Comparison of ENCODE assay signal across 1 cellular context in the genomic region with DNA sequence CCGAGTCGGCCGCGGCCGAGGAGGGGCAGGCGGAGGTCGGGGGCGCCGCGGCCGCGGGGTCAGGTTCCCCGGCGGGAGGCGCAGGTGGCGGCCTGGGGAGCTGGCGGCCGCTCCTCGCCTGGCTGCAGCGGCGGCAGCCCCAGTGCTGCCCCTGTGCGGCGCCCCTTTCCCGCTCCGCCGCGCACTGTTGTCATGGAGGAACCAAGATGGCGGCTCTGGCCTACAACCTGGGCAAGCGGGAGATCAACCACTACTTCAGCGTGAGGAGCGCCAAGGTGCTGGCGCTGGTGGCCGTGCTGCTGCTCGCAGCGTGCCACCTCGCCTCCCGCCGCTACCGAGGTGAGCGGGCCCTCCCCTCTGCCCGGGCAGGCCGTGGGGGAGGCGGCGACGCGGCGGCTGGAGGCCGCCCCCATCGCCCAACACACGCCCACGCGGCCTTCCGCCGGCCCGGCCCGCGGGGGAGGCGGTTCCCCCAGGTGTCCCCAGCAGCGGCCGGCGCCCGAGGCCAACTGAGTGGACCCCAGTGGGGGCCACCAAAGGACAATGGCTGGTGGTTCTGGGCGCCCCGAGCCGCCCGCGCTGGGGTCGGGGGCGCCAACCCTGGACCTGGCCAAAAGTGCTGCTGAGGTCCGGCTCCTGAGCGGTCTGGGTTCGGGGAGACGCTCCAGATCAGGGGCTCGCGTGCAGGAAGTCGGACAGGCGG.
TF ChIP-seq lines count a peak whose summit lies in the region.

No MANE protein-coding gene starts in this region.

TF ChIP-seq in K562, 482 proteins besides CTCF, POLR2A, EP300 and RAD21 (continued from another document and continues in another):
- peak; percentile 91 for TF ChIP-seq RB1 (IDR thresholded peaks at IDR 0.05; ENCODE audit: low read depth)
- TF ChIP-seq FOXM1 (IDR thresholded peaks at IDR 0.05; ENCODE audit: low read depth) = no peak
- TF ChIP-seq FOXM1 (CRISPR knock-in tag; IDR thresholded peaks at IDR 0.05; ENCODE audit: low read depth) = peak; percentile 85; the same call in 1 of the 2 replicates
- no peak for TF ChIP-seq FOXJ2 (tag; IDR thresholded peaks at IDR 0.05)
- no peak for TF ChIP-seq MECOM (CRISPR knock-in tag; IDR thresholded peaks at IDR 0.05)
- no peak for TF ChIP-seq ETV1 (tag; conservative IDR thresholded peaks at IDR 0.05; ENCODE audit: low read depth)
- no peak for TF ChIP-seq ZNF197 (CRISPR knock-in tag; IDR thresholded peaks at IDR 0.05; ENCODE audit: low read depth)
- TF ChIP-seq SRSF1 (IDR thresholded peaks at IDR 0.05; ENCODE audit: low read depth, low read length) = no peak
- TF ChIP-seq ZNF57 (CRISPR knock-in tag; IDR thresholded peaks at IDR 0.05) = no peak
- no peak for TF ChIP-seq ARNT (IDR thresholded peaks at IDR 0.05)
- no peak for TF ChIP-seq ZNF318 (IDR thresholded peaks at IDR 0.05; ENCODE audit: borderline replicate concordance in 1 of 2, low read depth in 1 of 2)
- no peak for TF ChIP-seq HNRNPLL (IDR thresholded peaks at IDR 0.05; ENCODE audit: low read depth, low read length, poor library complexity, severe bottlenecking)
- TF ChIP-seq E2F3 (CRISPR knock-in tag; IDR thresholded peaks at IDR 0.05) = no peak; the same call in none of the 2 replicates
- TF ChIP-seq ZNF431 (CRISPR knock-in tag; IDR thresholded peaks at IDR 0.05) = peak; percentile 43; the same call in 1 of the 2 replicates
- TF ChIP-seq, protein P1, sequence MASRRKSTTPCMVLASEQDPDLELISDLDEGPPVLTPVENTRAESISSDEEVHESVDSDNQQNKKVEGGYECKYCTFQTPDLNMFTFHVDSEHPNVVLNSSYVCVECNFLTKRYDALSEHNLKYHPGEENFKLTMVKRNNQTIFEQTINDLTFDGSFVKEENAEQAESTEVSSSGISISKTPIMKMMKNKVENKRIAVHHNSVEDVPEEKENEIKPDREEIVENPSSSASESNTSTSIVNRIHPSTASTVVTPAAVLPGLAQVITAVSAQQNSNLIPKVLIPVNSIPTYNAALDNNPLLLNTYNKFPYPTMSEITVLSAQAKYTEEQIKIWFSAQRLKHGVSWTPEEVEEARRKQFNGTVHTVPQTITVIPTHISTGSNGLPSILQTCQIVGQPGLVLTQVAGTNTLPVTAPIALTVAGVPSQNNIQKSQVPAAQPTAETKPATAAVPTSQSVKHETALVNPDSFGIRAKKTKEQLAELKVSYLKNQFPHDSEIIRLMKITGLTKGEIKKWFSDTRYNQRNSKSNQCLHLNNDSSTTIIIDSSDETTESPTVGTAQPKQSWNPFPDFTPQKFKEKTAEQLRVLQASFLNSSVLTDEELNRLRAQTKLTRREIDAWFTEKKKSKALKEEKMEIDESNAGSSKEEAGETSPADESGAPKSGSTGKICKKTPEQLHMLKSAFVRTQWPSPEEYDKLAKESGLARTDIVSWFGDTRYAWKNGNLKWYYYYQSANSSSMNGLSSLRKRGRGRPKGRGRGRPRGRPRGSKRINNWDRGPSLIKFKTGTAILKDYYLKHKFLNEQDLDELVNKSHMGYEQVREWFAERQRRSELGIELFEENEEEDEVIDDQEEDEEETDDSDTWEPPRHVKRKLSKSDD (conservative IDR thresholded peaks at IDR 0.05; ENCODE audit: low read length) = peak; percentile 89; the same call in 1 of the 2 replicates
- TF ChIP-seq, protein P2, sequence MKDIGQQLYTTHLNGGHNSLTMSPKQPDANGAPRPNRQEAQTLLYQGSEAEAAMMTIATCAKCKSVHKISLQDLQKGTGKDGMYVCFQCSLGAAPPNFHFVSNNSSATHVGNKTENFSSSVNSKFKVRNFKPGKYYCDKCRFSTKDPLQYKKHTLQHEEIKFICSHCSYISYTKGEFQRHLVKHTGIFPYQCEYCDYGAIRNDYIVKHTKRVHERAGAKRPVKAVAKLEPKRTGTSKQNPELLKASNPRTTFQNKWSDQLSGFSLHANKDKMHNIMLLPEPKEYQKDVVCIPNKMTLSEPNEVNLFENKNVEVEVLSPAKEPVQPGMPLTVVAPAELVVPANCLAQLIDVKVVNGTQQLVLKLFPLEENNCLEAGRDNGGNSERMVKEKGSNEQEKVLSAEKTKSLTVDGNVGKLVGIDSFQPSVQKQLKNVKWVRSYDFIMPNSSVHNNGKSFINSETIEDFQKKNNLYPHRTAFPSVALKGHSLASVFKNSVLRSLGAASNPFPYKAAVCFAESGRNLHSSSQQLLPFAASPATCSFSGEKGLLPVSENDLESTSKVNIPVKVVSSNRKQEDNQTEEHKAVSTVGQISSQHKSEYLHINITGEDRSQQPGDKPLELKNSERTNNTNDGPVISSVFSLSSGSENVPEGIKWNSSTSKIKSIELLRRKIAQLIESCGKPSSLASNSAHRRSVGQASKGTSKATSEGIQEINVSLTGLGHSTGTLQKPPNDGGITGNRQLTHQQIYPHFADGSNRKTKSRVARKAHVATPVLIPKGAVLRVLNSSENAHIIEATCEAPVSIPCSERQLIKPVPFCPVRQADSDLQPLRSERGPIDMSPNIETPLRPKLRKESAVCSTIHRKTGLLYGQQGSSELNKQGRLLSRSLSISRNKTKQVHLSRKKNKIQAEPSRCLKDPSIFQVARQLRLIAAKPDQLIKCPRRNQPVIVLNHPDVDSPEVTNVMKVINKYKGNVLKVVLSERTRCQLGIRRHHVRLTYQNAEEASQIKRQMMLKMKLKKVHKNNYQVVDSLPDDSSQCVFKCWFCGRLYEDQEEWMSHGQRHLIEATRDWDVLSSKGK (CRISPR knock-in tag; IDR thresholded peaks at IDR 0.05) = no peak
- peak; percentile 87 for TF ChIP-seq CXXC5 (CRISPR knock-in tag; IDR thresholded peaks at IDR 0.05)
- TF ChIP-seq MCM5 (IDR thresholded peaks at IDR 0.05; ENCODE audit: low read depth) = no peak
- TF ChIP-seq CHD2 (IDR thresholded peaks at IDR 0.05; ENCODE audit: low read depth, low read length) = peak; percentile 57; the same call in 1 of the 2 replicates
- no peak for TF ChIP-seq ZNF224 (CRISPR knock-in tag; IDR thresholded peaks at IDR 0.05)
- TF ChIP-seq PCBP2 (IDR thresholded peaks at IDR 0.05; ENCODE audit: low read depth, low read length, poor library complexity, severe bottlenecking) = no peak
- peak; percentile 86; the same call in 1 of the 2 replicates for TF ChIP-seq NFRKB (IDR thresholded peaks at IDR 0.05; ENCODE audit: low read depth)
- TF ChIP-seq PYGO2 (tag; IDR thresholded peaks at IDR 0.05) = no peak
- TF ChIP-seq TBP (optimal IDR thresholded peaks at IDR 0.05; ENCODE audit: low read depth, low read length) = peak; percentile 60
- TF ChIP-seq, protein P3, sequence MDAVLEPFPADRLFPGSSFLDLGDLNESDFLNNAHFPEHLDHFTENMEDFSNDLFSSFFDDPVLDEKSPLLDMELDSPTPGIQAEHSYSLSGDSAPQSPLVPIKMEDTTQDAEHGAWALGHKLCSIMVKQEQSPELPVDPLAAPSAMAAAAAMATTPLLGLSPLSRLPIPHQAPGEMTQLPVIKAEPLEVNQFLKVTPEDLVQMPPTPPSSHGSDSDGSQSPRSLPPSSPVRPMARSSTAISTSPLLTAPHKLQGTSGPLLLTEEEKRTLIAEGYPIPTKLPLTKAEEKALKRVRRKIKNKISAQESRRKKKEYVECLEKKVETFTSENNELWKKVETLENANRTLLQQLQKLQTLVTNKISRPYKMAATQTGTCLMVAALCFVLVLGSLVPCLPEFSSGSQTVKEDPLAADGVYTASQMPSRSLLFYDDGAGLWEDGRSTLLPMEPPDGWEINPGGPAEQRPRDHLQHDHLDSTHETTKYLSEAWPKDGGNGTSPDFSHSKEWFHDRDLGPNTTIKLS (IDR thresholded peaks at IDR 0.05; ENCODE audit: borderline replicate concordance, low read depth) = peak; percentile 67; the same call in 1 of the 2 replicates
- peak; percentile 43; the same call in 1 of the 2 replicates for TF ChIP-seq DMBX1 (CRISPR knock-in tag; IDR thresholded peaks at IDR 0.05; ENCODE audit: borderline replicate concordance)
- TF ChIP-seq, protein P4, sequence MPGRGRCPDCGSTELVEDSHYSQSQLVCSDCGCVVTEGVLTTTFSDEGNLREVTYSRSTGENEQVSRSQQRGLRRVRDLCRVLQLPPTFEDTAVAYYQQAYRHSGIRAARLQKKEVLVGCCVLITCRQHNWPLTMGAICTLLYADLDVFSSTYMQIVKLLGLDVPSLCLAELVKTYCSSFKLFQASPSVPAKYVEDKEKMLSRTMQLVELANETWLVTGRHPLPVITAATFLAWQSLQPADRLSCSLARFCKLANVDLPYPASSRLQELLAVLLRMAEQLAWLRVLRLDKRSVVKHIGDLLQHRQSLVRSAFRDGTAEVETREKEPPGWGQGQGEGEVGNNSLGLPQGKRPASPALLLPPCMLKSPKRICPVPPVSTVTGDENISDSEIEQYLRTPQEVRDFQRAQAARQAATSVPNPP (IDR thresholded peaks at IDR 0.05; ENCODE audit: borderline replicate concordance, insufficient read depth, insufficient read length) = no peak
- TF ChIP-seq ELF1 (tag; IDR thresholded peaks at IDR 0.05) = no peak
- no peak for TF ChIP-seq TRIM25 (IDR thresholded peaks at IDR 0.05; ENCODE audit: borderline replicate concordance)
- peak; percentile 49; the same call in 1 of the 2 replicates for TF ChIP-seq ZNF766 (CRISPR knock-in tag; conservative IDR thresholded peaks at IDR 0.05)
- TF ChIP-seq ZNF696 (CRISPR knock-in tag; conservative IDR thresholded peaks at IDR 0.05) = no peak
- TF ChIP-seq, protein P5, sequence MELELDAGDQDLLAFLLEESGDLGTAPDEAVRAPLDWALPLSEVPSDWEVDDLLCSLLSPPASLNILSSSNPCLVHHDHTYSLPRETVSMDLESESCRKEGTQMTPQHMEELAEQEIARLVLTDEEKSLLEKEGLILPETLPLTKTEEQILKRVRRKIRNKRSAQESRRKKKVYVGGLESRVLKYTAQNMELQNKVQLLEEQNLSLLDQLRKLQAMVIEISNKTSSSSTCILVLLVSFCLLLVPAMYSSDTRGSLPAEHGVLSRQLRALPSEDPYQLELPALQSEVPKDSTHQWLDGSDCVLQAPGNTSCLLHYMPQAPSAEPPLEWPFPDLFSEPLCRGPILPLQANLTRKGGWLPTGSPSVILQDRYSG (tag; conservative IDR thresholded peaks at IDR 0.05; ENCODE audit: low read depth) = no peak
- TF ChIP-seq GTF2E2 (tag; IDR thresholded peaks at IDR 0.05) = no peak
- no peak for TF ChIP-seq MTF1 (CRISPR knock-in tag; IDR thresholded peaks at IDR 0.05; ENCODE audit: borderline replicate concordance)
- no peak for TF ChIP-seq LARP7 (IDR thresholded peaks at IDR 0.05)
- TF ChIP-seq MEF2D (tag; conservative IDR thresholded peaks at IDR 0.05; ENCODE audit: low read depth) = no peak
- no peak for TF ChIP-seq TCFL5 (CRISPR knock-in tag; conservative IDR thresholded peaks at IDR 0.05)
